In the genomic region with DNA sequence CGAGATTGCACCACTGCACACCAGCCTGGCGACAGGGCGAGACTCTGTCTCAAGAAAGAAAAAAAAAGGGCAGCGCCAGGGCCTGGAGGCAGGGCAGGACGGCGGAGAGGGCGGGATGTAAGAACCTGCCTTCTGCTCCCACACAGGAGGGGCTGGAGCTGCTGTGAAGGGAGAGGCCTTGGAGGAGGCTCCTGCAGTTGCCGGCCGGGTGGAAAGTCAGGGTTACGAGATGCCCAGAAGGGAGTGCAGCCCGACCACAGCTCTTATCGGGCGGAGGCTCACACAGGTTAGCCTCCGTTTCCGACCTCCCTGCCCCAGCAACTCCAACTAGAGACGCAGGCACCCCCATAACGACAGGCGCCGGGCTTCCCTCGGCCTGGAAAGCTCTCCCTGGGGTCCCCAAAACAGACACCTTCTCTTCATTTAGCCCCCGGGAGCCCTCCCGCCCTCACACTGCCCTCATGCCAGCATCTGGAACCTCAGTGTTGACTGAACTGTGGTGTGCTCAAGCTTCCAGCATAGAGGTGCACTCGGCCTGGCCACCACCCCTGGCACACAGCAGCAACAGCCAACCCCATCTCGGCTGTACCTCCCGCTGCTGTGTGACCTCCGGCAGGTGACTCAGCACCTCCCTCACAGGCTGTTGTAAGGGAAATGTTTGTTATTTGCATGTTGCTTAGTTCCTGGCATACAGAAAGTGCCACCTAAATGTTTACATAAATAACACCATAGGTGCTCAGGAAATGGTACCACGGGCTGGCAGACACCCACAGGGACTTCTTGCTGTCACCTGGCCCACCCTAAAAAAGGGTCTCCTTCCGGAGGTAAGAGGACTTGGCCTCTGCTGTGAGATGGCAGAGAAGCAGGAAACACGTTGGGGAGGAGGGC, we compare ENCODE assay signal across 7 cellular contexts. TPM values are rescaled to one million over a fixed set of nuclear protein-coding genes. Genes with fewer than 3 reads are reported as not detected.
DNase-seq lines count a peak whose midpoint lies in the region; ATAC-seq, FAIRE-seq and TF ChIP-seq lines count a peak whose summit lies in the region.

No MANE protein-coding gene starts in this region.

- ATAC-seq in K562 (peak; percentile 66), left colon (peak; percentile 81), HG03521 (IDR thresholded peaks at IDR 0.05; ENCODE audit: unreplicated experiment) (no peak), GM21723 (IDR thresholded peaks at IDR 0.05; ENCODE audit: unreplicated experiment) (no peak)

- POLR2A ChIA-PET in K562 (lab: Yijun Ruan, JAX) = interaction anchor here (0.5 kb wide), 1 partner anchor 163 kb away, joined by 4 read pairs; no protein-coding TSS in a partner anchor

- DNase-seq in HFF-Myc (ENCODE audit: extremely low read depth, low read depth) (peak; percentile 7), K562 (ENCODE audit: extremely low read depth in 1 of 4, low spot score in 3 of 4) (peak; percentile 43 to 59 (median 50)), left colon (peak; percentile 72 to 87), testis (peak; percentile 25)

- no peak for TF ChIP-seq POLR2A in K562 (conservative IDR thresholded peaks at IDR 0.05)
- TF ChIP-seq POLR2A in testis (IDR thresholded peaks at IDR 0.05) = no peak

- no TSS peak for BruUV-seq in K562 (replicated peaks; lab: Mats Ljungman, UMichigan)

- H3K9me1 ChIP-seq in K562 (ENCODE audit: control insufficient read depth, insufficient read depth, low read length) = no peaks in the 10 kb centered on the region

- H3K79me2 ChIP-seq in K562 (ENCODE audit: control insufficient read depth, insufficient read depth, low read length) = no peaks in the 10 kb centered on the region

- H3K9ac ChIP-seq in K562 (ENCODE audit: insufficient read depth in 1 of 2, low read depth in 2 of 2, low read length in 2 of 2) = peak overlapping the region; percentile 4 to 60; a peak in 1 of 4 replicates

- peaks cover 4% of the 10 kb centered on the region; the same call in 1 of the 2 replicates for H4K20me1 ChIP-seq in K562 (replicated peaks; ENCODE audit: control insufficient read depth, insufficient read depth, low read length)

- no peak overlapping the region; the same call in 2 of the 3 replicates for H3K27ac ChIP-seq in K562 (ENCODE audit: extremely low read depth, low read depth, low read length)
- H3K27ac ChIP-seq in testis = no peak overlapping the region

- peaks cover 7 to 48% of the 10 kb centered on the region in 2 experiments; a peak in 4 of 5 replicates for H3K4me1 ChIP-seq in K562 (replicated peaks in 1 of 2; ENCODE audit: control insufficient read depth in 2 of 2, insufficient read depth in 2 of 2, low read length in 2 of 2)
- peaks cover 6% of the 10 kb centered on the region for H3K4me1 ChIP-seq in testis

- in situ Hi-C loops in K562 (cut with MboI) = no loop called here

- no peaks in the 10 kb centered on the region for H3K36me3 ChIP-seq in K562 (ENCODE audit: control insufficient read depth, insufficient read depth, low read length)
- H3K36me3 ChIP-seq in testis (ENCODE audit: low read depth, missing control alignments) = no peaks in the 10 kb centered on the region

- TF ChIP-seq RAD21 in K562 (CRISPR knock-in tag; conservative IDR thresholded peaks at IDR 0.05 in 1 of 2, IDR thresholded peaks at IDR 0.05 in 1 of 2) = no peak

- CTCF ChIA-PET in K562 (lab: Yijun Ruan, JAX; ENCODE audit: low intra/inter-chr PET ratio) = no interaction called here

- intact Hi-C loops in K562 (cut with micrococcal nuclease) (no loop called here), left colon (cut with DNase I, micrococcal nuclease) (no loop called here), testis (cut with DNase I; ENCODE audit: low total_unique reads) (no loop called here)

- peak; percentile 89 for FAIRE-seq in K562 (lab: Jason Lieb, UNC)

- TF ChIP-seq CTCF in HFF-Myc (IDR thresholded peaks at IDR 0.05; ENCODE audit: low read depth, low read length, missing control alignments) (no peak), K562 (IDR thresholded peaks at IDR 0.05 in 2 of 3, conservative IDR thresholded peaks at IDR 0.05 in 1 of 3; ENCODE audit: insufficient read depth in 2 of 3, low read depth in 1 of 3, low read length in 3 of 3) (no peak), testis (IDR thresholded peaks at IDR 0.05) (no peak)

- H3K9me3 ChIP-seq in K562 (replicated peaks; ENCODE audit: control insufficient read depth, insufficient read depth, low read depth, low read length) = no peaks in the 10 kb centered on the region
- no peaks in the 10 kb centered on the region for H3K9me3 ChIP-seq in testis

- TF ChIP-seq EP300 in K562 (IDR thresholded peaks at IDR 0.05; ENCODE audit: low read length) = no peak

- peak overlapping the region; percentile 31 for H3K4me2 ChIP-seq in K562 (ENCODE audit: insufficient read depth, low read length)

- H2AFZ ChIP-seq in K562 (ENCODE audit: low read depth, low read length) = peak overlapping the region; percentile 51; the same call in 1 of the 2 replicates

- WGBS in K562 (ENCODE audit: insufficient coverage, low coverage, missing lambda C conversion rate) = 42% methylated on average over 23 of the region's 29 CpGs
- WGBS in testis, 2 donors = 35 to 39% methylated on average over 25 to 28 of the region's 29 CpGs

- H3K27me3 ChIP-seq in K562 (ENCODE audit: control insufficient read depth in 2 of 2, insufficient read depth in 2 of 2, low read length in 2 of 2) (peaks cover 5 to 27% of the 10 kb centered on the region in 2 experiments; a peak in 4 of 5 replicates), testis (no peaks in the 10 kb centered on the region)

- no peak overlapping the region for H3K4me3 ChIP-seq in HFF-Myc (replicated peaks; ENCODE audit: low read depth, low read length)
- H3K4me3 ChIP-seq in K562 = peak overlapping the region; percentile 15; the same call in 1 of the 2 replicates
- no peak overlapping the region for H3K4me3 ChIP-seq in testis

TF ChIP-seq in PFSK-1, 5 proteins besides CTCF, POLR2A, EP300 and RAD21 (continues in another document):
- peak; percentile 24 for TF ChIP-seq FOXP2 (optimal IDR thresholded peaks at IDR 0.05; ENCODE audit: borderline replicate concordance, extremely low read depth, extremely low read length, insufficient read depth)

TF ChIP-seq in K562, 482 proteins besides CTCF, POLR2A, EP300 and RAD21 (continues in another document):
- TF ChIP-seq STAT5B (CRISPR knock-in tag; IDR thresholded peaks at IDR 0.05) (no peak), MAFG (tag; conservative IDR thresholded peaks at IDR 0.05) (peak; percentile 47)
- TF ChIP-seq, protein P1, sequence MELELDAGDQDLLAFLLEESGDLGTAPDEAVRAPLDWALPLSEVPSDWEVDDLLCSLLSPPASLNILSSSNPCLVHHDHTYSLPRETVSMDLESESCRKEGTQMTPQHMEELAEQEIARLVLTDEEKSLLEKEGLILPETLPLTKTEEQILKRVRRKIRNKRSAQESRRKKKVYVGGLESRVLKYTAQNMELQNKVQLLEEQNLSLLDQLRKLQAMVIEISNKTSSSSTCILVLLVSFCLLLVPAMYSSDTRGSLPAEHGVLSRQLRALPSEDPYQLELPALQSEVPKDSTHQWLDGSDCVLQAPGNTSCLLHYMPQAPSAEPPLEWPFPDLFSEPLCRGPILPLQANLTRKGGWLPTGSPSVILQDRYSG (tag; conservative IDR thresholded peaks at IDR 0.05; ENCODE audit: low read depth) = no peak

RNA-seq across cellular contexts. Expression of a gene that starts 1.3 kb away (rescaled TPM):
- polyA plus RNA-seq in PFSK-1 (2012; ENCODE audit: insufficient read length, low read depth) = 53.0 TPM
- 6.2 and 17.1 TPM in 2 replicates for total RNA-seq in K562 (2011; cell fraction: chromatin; rRNA removed; ENCODE audit: low replicate concordance)
- 17.7 and 19.1 TPM in 2 replicates for total RNA-seq in K562 (2011; cell fraction: nucleolus; rRNA removed)
- total RNA-seq in K562 (2011; cell fraction: nucleoplasm; rRNA removed) = 13.8 and 19.1 TPM in 2 replicates
- total RNA-seq in K562 (2014; rRNA removed) (3.1 and 4.0 TPM in 2 replicates), K562 (2014; rRNA removed; fragmentation: Illumina TruSeq; extraction: Trizol) (0.67 and 2.0 TPM in 2 replicates), K562 (2015; rRNA removed; fragmentation: Illumina TruSeq; extraction: Trizol) (0.51 and 0.64 TPM in 2 replicates), K562 (2021) (3.9 and 4.4 TPM in 2 replicates), left colon (100 to 1,000 TPM in 1 of 2 donors, 10 to 100 TPM in 1; 85.2 to 109 TPM), testis (10 to 100 TPM; 18.1 to 21.4 TPM)
- polyA plus RNA-seq in K562 (2011; rRNA removed) (1.1 and 2.5 TPM in 2 replicates), K562 (2014; fragmentation: Illumina TruSeq; extraction: Trizol) (3.1 and 3.4 TPM in 2 replicates), K562 (2014; fragmentation: Nextera tagmentation; extraction: Ambion mirVana) (under 1 TPM in 1 of 2 experiments, not detected in 1; 0.56 TPM), K562 (2014; rRNA removed) (2.0 and 2.2 TPM in 2 replicates), testis (ENCODE audit: insufficient read depth, low read depth, low replicate concordance) (12.0 TPM)
- polyA plus RNA-seq in K562 (2011; cell fraction: cytosol; rRNA removed) = 1.9 and 11.7 TPM in 2 replicates
- polyA plus RNA-seq in K562 (2011; cell fraction: nucleus; rRNA removed) = 2.4 and 12.0 TPM in 2 replicates
- 0.58 and 1.5 TPM in 2 replicates for polyA plus RNA-seq in K562 (2012)
- 0.63 and 3.3 TPM in 2 replicates for polyA minus RNA-seq in K562 (2011; rRNA and poly(A)+ RNA removed)
- polyA minus RNA-seq in K562 (2011; cell fraction: cytosol; rRNA and poly(A)+ RNA removed) = 2.7 TPM in 1 of 2 replicates, not detected in the other
- polyA minus RNA-seq in K562 (2011; cell fraction: nucleus; rRNA and poly(A)+ RNA removed) = 0.44 and 1.5 TPM in 2 replicates

RNA-seq across cellular contexts. Expression of a gene that starts 54.7 kb away (rescaled TPM):
- 48.2 TPM for polyA plus RNA-seq in PFSK-1 (2012; ENCODE audit: insufficient read length, low read depth)
- 96.1 and 210 TPM in 2 replicates for total RNA-seq in K562 (2011; cell fraction: chromatin; rRNA removed; ENCODE audit: low replicate concordance)
- total RNA-seq in K562 (2011; cell fraction: nucleolus; rRNA removed) = 97.7 and 120 TPM in 2 replicates
- 88.2 and 108 TPM in 2 replicates for total RNA-seq in K562 (2011; cell fraction: nucleoplasm; rRNA removed)
- total RNA-seq in K562 (2014; rRNA removed) (18.0 and 23.8 TPM in 2 replicates), K562 (2014; rRNA removed; fragmentation: Illumina TruSeq; extraction: Trizol) (11.4 and 13.7 TPM in 2 replicates), K562 (2015; rRNA removed; fragmentation: Illumina TruSeq; extraction: Trizol) (15.2 and 15.6 TPM in 2 replicates), K562 (2021) (33.0 and 34.7 TPM in 2 replicates), left colon (10 to 100 TPM; 14.6 to 15.7 TPM), testis (10 to 100 TPM; 47.6 to 54.6 TPM)
- polyA plus RNA-seq in K562 (2011; rRNA removed) (13.0 and 17.2 TPM in 2 replicates), K562 (2014; fragmentation: Illumina TruSeq; extraction: Trizol) (24.3 and 32.5 TPM in 2 replicates), K562 (2014; fragmentation: Nextera tagmentation; extraction: Ambion mirVana) (under 1 TPM; 0.46 to 0.48 TPM), K562 (2014; rRNA removed) (20.5 and 32.9 TPM in 2 replicates), testis (ENCODE audit: insufficient read depth, low read depth, low replicate concordance) (64.0 TPM)
- 15.0 and 27.6 TPM in 2 replicates for polyA plus RNA-seq in K562 (2011; cell fraction: cytosol; rRNA removed)
- 70.0 and 127 TPM in 2 replicates for polyA plus RNA-seq in K562 (2011; cell fraction: nucleus; rRNA removed)
- 22.7 and 32.9 TPM in 2 replicates for polyA plus RNA-seq in K562 (2012)
- polyA minus RNA-seq in K562 (2011; rRNA and poly(A)+ RNA removed) = 39.5 and 48.7 TPM in 2 replicates
- polyA minus RNA-seq in K562 (2011; cell fraction: cytosol; rRNA and poly(A)+ RNA removed) = 15.7 and 31.0 TPM in 2 replicates
- polyA minus RNA-seq in K562 (2011; cell fraction: nucleus; rRNA and poly(A)+ RNA removed) = 37.3 and 44.9 TPM in 2 replicates

Comparison
In these comparisons a context has a peak if more than half of its experiments do, and no peak if none do; other contexts are left out.
1. DNase-seq: peak in every context shown above with its lines; median percentile 80 in left colon; 50 in K562; 25 in testis; 7 in HFF-Myc.
2. ATAC-seq: peak in K562 (single experiment) and left colon (single experiment); none in HG03521 (single experiment) and GM21723 (single experiment).